In genomic region chr3:172696357-172696756, GRCh38 we compare ENCODE assay signal across 20 cellular contexts. TPM values are rescaled to one million over a fixed set of nuclear protein-coding genes. Genes with fewer than 3 reads are reported as not detected.
A peak's percentile ranks its signal among the peaks of the same experiment; 100 is the strongest.
DNase-seq lines count a peak whose midpoint lies in the region; ATAC-seq, FAIRE-seq and TF ChIP-seq lines count a peak whose summit lies in the region.
"Had no signal": no experiment of that assay in that cellular context is flagged by ENCODE, and none has a peak within 500 bp of the region (broad histone marks: within the 10 kb centered on the region; RNA-seq: fewer than 3 reads in every experiment).

No MANE protein-coding gene starts in this region.

- peak overlapping the region; percentile 63 for H3K27ac Mint-ChIP-seq in Calu3 (ENCODE audit: unreplicated experiment)

- peaks cover 30% of the 10 kb centered on the region for H3K36me3 Mint-ChIP-seq in Calu3 (ENCODE audit: insufficient read depth, unreplicated experiment)

- no peak for DNase-seq in Calu3
- DNase-seq in amniotic epithelial cell (ENCODE audit: low read depth) = peak; percentile 24
- DNase-seq in left colon = no peak
- peak; percentile 64 for DNase-seq in small intestine
- DNase-seq in foreskin melanocyte = no peak
- DNase-seq in NCI-H2107 treated with DMSO at 0.1 percent for 48 hours (lab: John Stamatoyannopoulos, UW; ENCODE audit: unreplicated experiment) = no peak
- DNase-seq: BE2C, DMS79 treated with DMSO at 0.1 percent for 48 hours, KG1, NCI-H1105, NCI-H1694, NCI-H2081, NCI-H2171 treated with DMSO at 0.1 percent for 48 hours, NCI-H524 treated with DMSO at 0.1 percent for 48 hours, OCI-M1, T-helper 1 cell had no signal

- no peak for FAIRE-seq in small intestine (lab: Jason Lieb, UNC)

- CTCF ChIA-PET in Calu3 (lab: Charles Lee) = interaction anchor here (0.7 to 1.2 kb wide), 5 partner anchors 15 to 342 kb away, joined by 3 to 4 read pairs (median 3); partner anchors contain the start of genes ECT2 and NCEH1

- no peaks in the 10 kb centered on the region for H3K27me3 Mint-ChIP-seq in Calu3 (ENCODE audit: unreplicated experiment)

- no peak overlapping the region for H3K27ac ChIP-seq in small intestine (ENCODE audit: low read depth in 1 of 2, low read length in 1 of 2)
- H3K27ac ChIP-seq: SJSA1 had no signal

- H3K4me1 Mint-ChIP-seq in Calu3 (ENCODE audit: low read depth, unreplicated experiment) = peaks cover 66% of the 10 kb centered on the region

- ATAC-seq in left colon = peak; percentile 76
- ATAC-seq in HG02588 (IDR thresholded peaks at IDR 0.05; ENCODE audit: unreplicated experiment) = no peak
- ATAC-seq: Right ventricle myocardium inferior had no signal

- TF ChIP-seq CTCF in Calu3 (IDR thresholded peaks at IDR 0.05; ENCODE audit: unreplicated experiment) = no peak

- 20 to 64% (median 36%) methylated on average over 5 of the region's 5 CpGs for WGBS in small intestine, 3 donors

- no TSS peak for BruUV-seq in Calu3 (replicated peaks; lab: Mats Ljungman, UMichigan)

- H3K4me1 ChIP-seq in small intestine (ENCODE audit: control insufficient read depth in 2 of 2, insufficient read depth in 1 of 2, low read depth in 1 of 2, low read length in 1 of 2) = peaks cover 0 to 2% of the 10 kb centered on the region in 2 donors
- H3K4me1 ChIP-seq: SJSA1 had no signal

- H3K9me3 ChIP-seq in small intestine (ENCODE audit: control insufficient read depth, low read depth) = no peaks in the 10 kb centered on the region
- H3K9me3 ChIP-seq: BE2C, HAP-1, SJSA1 had no signal

- intact Hi-C loops in Calu3 (cut with micrococcal nuclease; ENCODE audit: unreplicated experiment) (loop anchor here (1.0 kb wide), 1 partner anchor 13 kb away; no protein-coding TSS in a partner anchor), left colon (cut with DNase I, micrococcal nuclease) (no loop called here)

- H3K36me3 ChIP-seq in small intestine (ENCODE audit: control insufficient read depth in 2 of 2, insufficient read depth in 2 of 2, low read length in 2 of 2) = no peaks in the 10 kb centered on the region
- H3K36me3 ChIP-seq: BE2C, HAP-1 had no signal

- H3K9me3 Mint-ChIP-seq in Calu3 (ENCODE audit: low read depth, unreplicated experiment) = peaks cover 2% of the 10 kb centered on the region

- H3K4me3 ChIP-seq in small intestine (ENCODE audit: low read depth in 1 of 2, low read length in 2 of 2) = no peak overlapping the region
- H3K4me3 ChIP-seq: HAP-1, SJSA1 had no signal

- H3K27me3 ChIP-seq in small intestine (ENCODE audit: control insufficient read depth in 2 of 2, insufficient read depth in 2 of 2, low read length in 2 of 2) = no peaks in the 10 kb centered on the region
- H3K27me3 ChIP-seq: BE2C, SJSA1 had no signal

- no peak overlapping the region for H3K4me3 Mint-ChIP-seq in Calu3 (ENCODE audit: low read depth, unreplicated experiment)

RNA-seq across cellular contexts. Expression of gene NCEH1, which starts 14.5 kb away (rescaled TPM):
- total RNA-seq in Calu3 (2022) = 159 and 163 TPM in 2 replicates
- 10 to 100 TPM; 43.3 to 49.0 TPM for total RNA-seq in left colon
- polyA plus RNA-seq in small intestine = 1 to 10 TPM; 1.1 to 5.0 (median 1.6) TPM

RNA-seq across cellular contexts. Expression of gene ECT2, which starts 54.2 kb away (rescaled TPM):
- total RNA-seq in Calu3 (2022) = 170 and 201 TPM in 2 replicates
- total RNA-seq in left colon = 10 to 100 TPM; 15.7 to 22.3 TPM
- polyA plus RNA-seq in small intestine = 10 to 100 TPM in 1 of 3 donors, 1 to 10 TPM in 2; 3.0 to 16.8 (median 3.6) TPM

Comparison
In these comparisons a context has a peak if more than half of its experiments do, and no peak if none do; other contexts are left out.
1. DNase-seq: peak in amniotic epithelial cell (single experiment) and small intestine (single experiment); none in Calu3 (single experiment), left colon (0 of 2), foreskin melanocyte (single experiment) and NCI-H2107 treated with DMSO at 0.1 percent for 48 hours (single experiment).